ENCODE assay signal across 8 cellular contexts in genomic region chr22:50169774-50170341, GRCh38. TPM values are rescaled to one million over a fixed set of nuclear protein-coding genes. Genes with fewer than 3 reads are reported as not detected.
DNase-seq lines count a peak whose midpoint lies in the region; ATAC-seq and TF ChIP-seq lines count a peak whose summit lies in the region.

No MANE protein-coding gene starts in this region.

- H3K4me1 ChIP-seq in left lung = peaks cover 0 to 21% of the 10 kb centered on the region in 2 donors
- H3K4me1 ChIP-seq in suprapubic skin = peaks cover 18% of the 10 kb centered on the region

- peak; percentile 47 for ATAC-seq in left lung
- no peak for ATAC-seq in GM21515 (IDR thresholded peaks at IDR 0.05; ENCODE audit: unreplicated experiment)

- H3K36me3 ChIP-seq in left lung (no peaks in the 10 kb centered on the region), suprapubic skin (no peaks in the 10 kb centered on the region)

- TF ChIP-seq CTCF in left lung (IDR thresholded peaks at IDR 0.05) = no peak
- no peak for TF ChIP-seq CTCF in suprapubic skin (IDR thresholded peaks at IDR 0.05)

- no peaks in the 10 kb centered on the region for H3K36me3 Mint-ChIP-seq in activated naive CD4-positive, alpha-beta T cell treated with anti-CD3 and anti-CD28 coated beads, Interleukin-2, amount 50 U/mL, for 24 hours

- 0% methylated on average over 17 of the region's 70 CpGs for WGBS in suprapubic skin

- no peak for TF ChIP-seq POLR2A in suprapubic skin (IDR thresholded peaks at IDR 0.05)

- H3K4me3 ChIP-seq in GM08714 (ENCODE audit: low read length) (peak overlapping the region; percentile 52), left lung (peak overlapping the region; percentile 21 to 45), suprapubic skin (peak overlapping the region; percentile 72)

- H3K27me3 Mint-ChIP-seq in activated naive CD4-positive, alpha-beta T cell treated with anti-CD3 and anti-CD28 coated beads, Interleukin-2, amount 50 U/mL, for 24 hours = peaks cover 18% of the 10 kb centered on the region

- DNase-seq in NCI-H69 (lab: John Stamatoyannopoulos, UW) (peak; percentile 77), left lung (peak; percentile 47 to 88), suprapubic skin (ENCODE audit: low spot score in 2 of 2) (no peak), NCI-H2196 (lab: John Stamatoyannopoulos, UW; ENCODE audit: unreplicated experiment) (no peak), kidney tubule cell (ENCODE audit: low spot score) (no peak)

- H3K9me3 ChIP-seq in left lung = no peaks in the 10 kb centered on the region
- H3K9me3 ChIP-seq in suprapubic skin = no peaks in the 10 kb centered on the region

- intact Hi-C loops in left lung (cut with DNase I) = no loop called here

- H3K27ac Mint-ChIP-seq in activated naive CD4-positive, alpha-beta T cell treated with anti-CD3 and anti-CD28 coated beads, Interleukin-2, amount 50 U/mL, for 24 hours = no peak overlapping the region

- H3K27me3 ChIP-seq in left lung (peaks cover 18 to 49% of the 10 kb centered on the region in 2 donors), suprapubic skin (peaks cover 37% of the 10 kb centered on the region)

- H3K27ac ChIP-seq in left lung (no peak overlapping the region), suprapubic skin (no peak overlapping the region)

- peaks cover 13% of the 10 kb centered on the region for H3K4me1 Mint-ChIP-seq in activated naive CD4-positive, alpha-beta T cell treated with anti-CD3 and anti-CD28 coated beads, Interleukin-2, amount 50 U/mL, for 24 hours

- H3K4me3 Mint-ChIP-seq in activated naive CD4-positive, alpha-beta T cell treated with anti-CD3 and anti-CD28 coated beads, Interleukin-2, amount 50 U/mL, for 24 hours = peak overlapping the region; percentile 57

- no peaks in the 10 kb centered on the region for H3K9me3 Mint-ChIP-seq in activated naive CD4-positive, alpha-beta T cell treated with anti-CD3 and anti-CD28 coated beads, Interleukin-2, amount 50 U/mL, for 24 hours

- TF ChIP-seq EP300 in suprapubic skin (IDR thresholded peaks at IDR 0.05) = no peak

RNA-seq across cellular contexts. Expression of gene PANX2, which starts 0.7 kb away (rescaled TPM):
- 1 to 10 TPM; 2.1 to 4.6 TPM for total RNA-seq in left lung
- 1 to 10 TPM; 1.2 to 2.8 (median 2.2) TPM for total RNA-seq in suprapubic skin

RNA-seq across cellular contexts. Expression of gene TRABD, which starts 15.9 kb away (rescaled TPM):
- total RNA-seq in left lung = 10 to 100 TPM; 37.5 to 54.2 TPM
- 10 to 100 TPM; 35.7 to 78.2 (median 39.1) TPM for total RNA-seq in suprapubic skin

RNA-seq across cellular contexts. Expression of gene SELENOO, which starts 31.0 kb away (rescaled TPM):
- 10 to 100 TPM; 19.5 to 22.0 TPM for total RNA-seq in left lung
- total RNA-seq in suprapubic skin = 10 to 100 TPM; 27.4 to 66.1 (median 36.1) TPM

Comparison
In these comparisons a context has a peak if more than half of its experiments do, and no peak if none do; other contexts are left out.
1. DNase-seq: peak in NCI-H69 (single experiment) and left lung (2 of 2); none in suprapubic skin (0 of 2), NCI-H2196 (single experiment) and kidney tubule cell (single experiment).
2. Peak in every context shown above with its lines, with median percentiles within 50 percentile points of each other: H3K4me3 ChIP-seq.